In genomic region chr7:19969859-19970493, GRCh38 we compare ENCODE assay signal across 16 cellular contexts.
A peak's percentile ranks its signal among the peaks of the same experiment; 100 is the strongest.
DNase-seq lines count a peak whose midpoint lies in the region; ATAC-seq and TF ChIP-seq lines count a peak whose summit lies in the region.
"Had no signal": no experiment of that assay in that cellular context is flagged by ENCODE, and none has a peak within 500 bp of the region (broad histone marks: within the 10 kb centered on the region; RNA-seq: fewer than 3 reads in every experiment).

No MANE protein-coding gene starts in this region.

- in situ Hi-C loops in astrocyte of the spinal cord (cut with HindIII; ENCODE audit: low sequenced_read_pairs), result no loop called here

- peak; percentile 95 for ATAC-seq in HCT116

- no peaks in the 10 kb centered on the region for H3K9me3 ChIP-seq in HCT116 (ENCODE audit: control insufficient read depth in 1 of 2, insufficient read depth in 1 of 2, low read depth in 1 of 2, low read length in 2 of 2)
- H3K9me3 ChIP-seq: thoracic aorta had no signal

- peak overlapping the region; percentile 54; the same call in 1 of the 2 replicates for H3K27ac ChIP-seq in HCT116 (ENCODE audit: low read depth, low read length)
- H3K27ac ChIP-seq: parathyroid adenoma, thoracic aorta, VCaP had no signal

- no peak for TF ChIP-seq CTCF in HCT116 (IDR thresholded peaks at IDR 0.05 in 2 of 3, conservative IDR thresholded peaks at IDR 0.05 in 1 of 3; ENCODE audit: borderline replicate concordance in 1 of 3, insufficient read depth in 1 of 3, low read depth in 2 of 3, low read length in 2 of 3)
- no peak for TF ChIP-seq CTCF in astrocyte of the spinal cord (IDR thresholded peaks at IDR 0.05; ENCODE audit: low read depth, low read length)

- no peaks in the 10 kb centered on the region for H3K9me2 ChIP-seq in HCT116 (ENCODE audit: insufficient read depth)

- peak overlapping the region; percentile 37 for H3K9ac ChIP-seq in HCT116 (ENCODE audit: low read length)
- H3K9ac ChIP-seq: parathyroid adenoma had no signal

- no peak for TF ChIP-seq POLR2A in HCT116 (IDR thresholded peaks at IDR 0.05; ENCODE audit: borderline replicate concordance, extremely low read depth, insufficient read depth, insufficient read length)

- peak; percentile 13; the same call in 1 of the 2 replicates for TF ChIP-seq RAD21 in HCT116 (IDR thresholded peaks at IDR 0.05; ENCODE audit: low read depth)

- H3K4me1 ChIP-seq in HCT116 (ENCODE audit: control insufficient read depth in 1 of 2, insufficient read depth in 2 of 2, low read length in 2 of 2), result peaks cover 15 to 28% of the 10 kb centered on the region in 2 experiments
- H3K4me1 ChIP-seq: parathyroid adenoma had no signal

- H3K4me2 ChIP-seq in HCT116 (ENCODE audit: low read length), result peak overlapping the region; percentile 69

- no peaks in the 10 kb centered on the region for H3K79me2 ChIP-seq in HCT116 (ENCODE audit: insufficient read depth, low read length)
- H3K79me2 ChIP-seq: parathyroid adenoma had no signal

- H2AFZ ChIP-seq in HCT116 (ENCODE audit: low read depth, low read length, poor library complexity, severe bottlenecking), result peak overlapping the region; percentile 41
- H2AFZ ChIP-seq: parathyroid adenoma had no signal

- DNase-seq in A172 (ENCODE audit: low spot score), result peak; percentile 42
- peak; percentile 57 for DNase-seq in HCT116 (ENCODE audit: low read depth, low spot score)
- peak; percentile 24 for DNase-seq in astrocyte of the spinal cord (ENCODE audit: low read depth, low spot score)
- DNase-seq in kidney glomerular epithelial cell (lab: John Stamatoyannopoulos, UW), result peak; percentile 84
- no peak for DNase-seq in SKM-1 treated with dmso at 0.1 percent for 144 hours (lab: John Stamatoyannopoulos, UW; ENCODE audit: unreplicated experiment)
- DNase-seq in NOMO-1 treated with DMSO at 0.1 percent for 48 hours (lab: John Stamatoyannopoulos, UW; ENCODE audit: unreplicated experiment), result no peak
- no peak for DNase-seq in COLO668 (lab: John Stamatoyannopoulos, UW; ENCODE audit: unreplicated experiment)
- no peak for DNase-seq in NCI-H1436 treated with DMSO at 0.1 percent for 48 hours (lab: John Stamatoyannopoulos, UW)
- DNase-seq: activated CD8-positive, alpha-beta memory T cell treated with anti-CD3 and anti-CD28 coated beads, Interleukin-2, amount 50 U/mL, for 4 hours; DMS79 treated with DMSO at 0.1 percent for 48 hours; NCI-H1092 treated with DMSO at 0.1 percent for 48 hours; NCI-H2171 treated with DMSO at 0.1 percent for 48 hours; NK-92 treated with Interleukin-12 subunit alpha and Interleukin-12 subunit beta, amount 100 ng/mL, for 24 hours had no signal

- BruUV-seq in HCT116 (replicated peaks; lab: Mats Ljungman, UMichigan), result no TSS peak

- H3K27me3 ChIP-seq in HCT116 (ENCODE audit: insufficient read depth, low read length), result no peaks in the 10 kb centered on the region

- CTCF ChIA-PET in HCT116 (lab: Charles Lee), result no interaction called here

- intact Hi-C loops in HCT116 (cut with micrococcal nuclease), result loop anchor here (10.0 kb wide), 1 partner anchor 215 kb away; no protein-coding TSS in a partner anchor

- RAD21 ChIA-PET in HCT116 (lab: Charles Lee; ENCODE audit: low non-redundant PET in 1 of 2, low total read pairs in 2 of 2, uncharacterized antibody in 2 of 2, unreplicated experiment in 2 of 2), result no interaction called here

- H4K20me1 ChIP-seq in HCT116 (ENCODE audit: insufficient read depth), result no peaks in the 10 kb centered on the region

- POLR2A ChIA-PET in HCT116 (lab: Charles Lee), result no interaction called here

- peak overlapping the region in 1 of 2 experiments; percentile 42; a peak in 2 of 4 replicates for H3K4me3 ChIP-seq in HCT116 (replicated peaks in 1 of 2; ENCODE audit: low read depth in 1 of 2, low read length in 2 of 2)
- no peak overlapping the region for H3K4me3 ChIP-seq in astrocyte of the spinal cord (ENCODE audit: low read depth, low read length)
- H3K4me3 ChIP-seq: thoracic aorta had no signal

- no peaks in the 10 kb centered on the region for H3K36me3 ChIP-seq in HCT116 (ENCODE audit: control insufficient read depth in 1 of 2, insufficient read depth in 2 of 2, low read length in 2 of 2)
- H3K36me3 ChIP-seq: thoracic aorta had no signal

TF ChIP-seq in HCT116, 20 proteins besides CTCF, POLR2A, EP300 and RAD21:
- TF ChIP-seq SP1 (IDR thresholded peaks at IDR 0.05; ENCODE audit: low read depth) (peak; percentile 79), YY1 (IDR thresholded peaks at IDR 0.05; ENCODE audit: extremely low read depth, insufficient replicate concordance, low read depth, low read length) (no peak), ELF1 (IDR thresholded peaks at IDR 0.05; ENCODE audit: borderline replicate concordance, low read depth) (no peak), SIN3A (IDR thresholded peaks at IDR 0.05; ENCODE audit: low read depth) (peak; percentile 75), CBX3 (IDR thresholded peaks at IDR 0.05; ENCODE audit: low read depth) (peak; percentile 75; the same call in 1 of the 2 replicates), FOSL1 (IDR thresholded peaks at IDR 0.05; ENCODE audit: low read depth) (peak; percentile 71), EGR1 (IDR thresholded peaks at IDR 0.05; ENCODE audit: low read depth) (0 out of 2 replicates have a peak, but pooled peaks have one; percentile 13), JUND (IDR thresholded peaks at IDR 0.05) (peak; percentile 75), POLR2AphosphoS5 (IDR thresholded peaks at IDR 0.05; ENCODE audit: low read depth, low read length) (no peak), MAX (IDR thresholded peaks at IDR 0.05) (peak; percentile 57), CEBPB (IDR thresholded peaks at IDR 0.05; ENCODE audit: low read depth) (peak; percentile 51; the same call in 1 of the 2 replicates), TCF7L2 (IDR thresholded peaks at IDR 0.05; ENCODE audit: borderline replicate concordance, extremely low read depth, insufficient read depth, insufficient read length) (peak; percentile 15)

Comparison
In these comparisons a context has a peak if more than half of its experiments do, and no peak if none do; other contexts are left out.
1. DNase-seq: peak in A172 (single experiment), HCT116 (single experiment), astrocyte of the spinal cord (single experiment) and kidney glomerular epithelial cell (single experiment); none in SKM-1 treated with dmso at 0.1 percent for 144 hours (single experiment), NOMO-1 treated with DMSO at 0.1 percent for 48 hours (single experiment), COLO668 (single experiment) and NCI-H1436 treated with DMSO at 0.1 percent for 48 hours (single experiment).